In genomic region chr2:95411239-95411638, GRCh38 we compare ENCODE assay signal across 7 cellular contexts. TPM values are rescaled to one million over a fixed set of nuclear protein-coding genes. Genes with fewer than 3 reads are reported as not detected.
DNase-seq lines count a peak whose midpoint lies in the region; ATAC-seq, FAIRE-seq and TF ChIP-seq lines count a peak whose summit lies in the region.
"Not testable (repeated sequence)": the region's sequence is repeated elsewhere in the genome, so short reads cannot be mapped to it uniquely, and the experiment has no call there.

No MANE protein-coding gene starts in this region.

- H3K9me3 ChIP-seq in astrocyte (ENCODE audit: insufficient read depth, low read depth, low read length), result not testable (repeated sequence)

- FAIRE-seq in RCC 7860 (lab: Jason Lieb, UNC); astrocyte (lab: Jason Lieb, UNC): not testable (repeated sequence)

- H3K27ac ChIP-seq in astrocyte (ENCODE audit: low read depth, low read length), result not testable (repeated sequence)

- not testable (repeated sequence) for H3K27me3 Mint-ChIP-seq in astrocyte (ENCODE audit: low read depth, unreplicated experiment)

- H3K4me2 ChIP-seq in astrocyte (ENCODE audit: low read length), result peak overlapping the region; percentile 44

- H2AFZ ChIP-seq in astrocyte (ENCODE audit: low read depth, low read length), result not testable (repeated sequence)

- peak; percentile 39 for DNase-seq in Daoy (ENCODE audit: low read depth)
- peak; percentile 35 for DNase-seq in HK-2 (ENCODE audit: unreplicated experiment)
- peak; percentile 18 for DNase-seq in RCC 7860 (ENCODE audit: low spot score)
- DNase-seq in astrocyte (ENCODE audit: low read depth), result peak; percentile 65
- DNase-seq in fibroblast of gingiva (ENCODE audit: low read depth), result peak; percentile 23
- DNase-seq in left ventricle myocardium superior, result peak; percentile 23
- peak; percentile 62 for DNase-seq in renal cortical epithelial cell (ENCODE audit: low read depth)

- intact Hi-C loops in left ventricle myocardium superior (cut with micrococcal nuclease), result not testable (repeated sequence)

- H3K4me1 ChIP-seq in astrocyte (ENCODE audit: insufficient read depth, low read length), result not testable (repeated sequence)

- not testable (repeated sequence) for H3K36me3 ChIP-seq in astrocyte (ENCODE audit: insufficient read depth, low read length)

- not testable (repeated sequence) for H4K20me1 ChIP-seq in astrocyte (ENCODE audit: insufficient read depth, low read length)

- peaks cover 11% of the 10 kb centered on the region for H3K4me1 Mint-ChIP-seq in astrocyte (ENCODE audit: low read depth, unreplicated experiment)

- not testable (repeated sequence) for H3K79me2 ChIP-seq in astrocyte (ENCODE audit: insufficient read depth, low read length)

- not testable (repeated sequence) for H3K4me3 Mint-ChIP-seq in astrocyte (ENCODE audit: unreplicated experiment)

- not testable (repeated sequence) for ATAC-seq in left ventricle myocardium superior

- H3K9me3 Mint-ChIP-seq in astrocyte (ENCODE audit: unreplicated experiment), result not testable (repeated sequence)

- peaks cover 14% of the 10 kb centered on the region for H3K36me3 Mint-ChIP-seq in astrocyte (ENCODE audit: low read depth, unreplicated experiment)

- H3K27me3 ChIP-seq in astrocyte (ENCODE audit: insufficient read depth, low read length), result not testable (repeated sequence)

- not testable (repeated sequence) for H3K4me3 ChIP-seq in astrocyte (ENCODE audit: insufficient read depth, low read depth, low read length)

- H3K27ac Mint-ChIP-seq in astrocyte (ENCODE audit: unreplicated experiment), result not testable (repeated sequence)

- not testable (repeated sequence) for H3K9ac ChIP-seq in astrocyte (ENCODE audit: low read length)

- TF ChIP-seq CTCF in astrocyte (IDR thresholded peaks at IDR 0.05; ENCODE audit: insufficient read depth, low read depth, low read length), result not testable (repeated sequence)

RNA-seq across cellular contexts. Expression of gene FAHD2A, which starts 8.7 kb away (rescaled TPM):
- 13.4 and 28.5 TPM in 2 replicates for total RNA-seq in Daoy (2014; rRNA removed; shearing (Covaris generic))
- total RNA-seq in astrocyte (21.9 and 23.4 TPM in 2 replicates), left ventricle myocardium superior (46.3 TPM), renal cortical epithelial cell (16.4 and 49.3 TPM in 2 replicates)
